In genomic region chr17:81844887-81845286, GRCh38 we compare ENCODE assay signal across 1 cellular context.
TF ChIP-seq lines count a peak whose summit lies in the region.

No MANE protein-coding gene starts in this region.

TF ChIP-seq in HepG2, 621 proteins besides CTCF, POLR2A, EP300 and RAD21:
- no peak for TF ChIP-seq ZNF543 (CRISPR knock-in tag; IDR thresholded peaks at IDR 0.05)
- TF ChIP-seq ELF4 (CRISPR knock-in tag; IDR thresholded peaks at IDR 0.05; ENCODE audit: borderline replicate concordance): no peak
- no peak for TF ChIP-seq ZSCAN12 (CRISPR knock-in tag; IDR thresholded peaks at IDR 0.05)
- TF ChIP-seq MYPOP (CRISPR knock-in tag; IDR thresholded peaks at IDR 0.05): no peak
- TF ChIP-seq PREB (CRISPR knock-in tag; IDR thresholded peaks at IDR 0.05): no peak
- TF ChIP-seq ZNF274 (CRISPR knock-in tag; IDR thresholded peaks at IDR 0.05): no peak
- TF ChIP-seq ATRX (CRISPR knock-in tag; IDR thresholded peaks at IDR 0.05; ENCODE audit: borderline replicate concordance): no peak
- no peak for TF ChIP-seq GZF1 (CRISPR knock-in tag; IDR thresholded peaks at IDR 0.05)
- no peak for TF ChIP-seq ZC3H4 (CRISPR knock-in tag; IDR thresholded peaks at IDR 0.05; ENCODE audit: borderline replicate concordance)
- no peak for TF ChIP-seq KDM2A (CRISPR knock-in tag; IDR thresholded peaks at IDR 0.05; ENCODE audit: borderline replicate concordance, low read depth)
- 0 out of 2 replicates have a peak, but pooled peaks have one; percentile 2 for TF ChIP-seq HOXA3 (CRISPR knock-in tag; IDR thresholded peaks at IDR 0.05)
- TF ChIP-seq ZNF552 (CRISPR knock-in tag; IDR thresholded peaks at IDR 0.05; ENCODE audit: borderline replicate concordance): no peak
- TF ChIP-seq, protein P1, sequence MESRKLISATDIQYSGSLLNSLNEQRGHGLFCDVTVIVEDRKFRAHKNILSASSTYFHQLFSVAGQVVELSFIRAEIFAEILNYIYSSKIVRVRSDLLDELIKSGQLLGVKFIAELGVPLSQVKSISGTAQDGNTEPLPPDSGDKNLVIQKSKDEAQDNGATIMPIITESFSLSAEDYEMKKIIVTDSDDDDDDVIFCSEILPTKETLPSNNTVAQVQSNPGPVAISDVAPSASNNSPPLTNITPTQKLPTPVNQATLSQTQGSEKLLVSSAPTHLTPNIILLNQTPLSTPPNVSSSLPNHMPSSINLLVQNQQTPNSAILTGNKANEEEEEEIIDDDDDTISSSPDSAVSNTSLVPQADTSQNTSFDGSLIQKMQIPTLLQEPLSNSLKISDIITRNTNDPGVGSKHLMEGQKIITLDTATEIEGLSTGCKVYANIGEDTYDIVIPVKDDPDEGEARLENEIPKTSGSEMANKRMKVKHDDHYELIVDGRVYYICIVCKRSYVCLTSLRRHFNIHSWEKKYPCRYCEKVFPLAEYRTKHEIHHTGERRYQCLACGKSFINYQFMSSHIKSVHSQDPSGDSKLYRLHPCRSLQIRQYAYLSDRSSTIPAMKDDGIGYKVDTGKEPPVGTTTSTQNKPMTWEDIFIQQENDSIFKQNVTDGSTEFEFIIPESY (CRISPR knock-in tag; IDR thresholded peaks at IDR 0.05): no peak
- TF ChIP-seq, protein P2, sequence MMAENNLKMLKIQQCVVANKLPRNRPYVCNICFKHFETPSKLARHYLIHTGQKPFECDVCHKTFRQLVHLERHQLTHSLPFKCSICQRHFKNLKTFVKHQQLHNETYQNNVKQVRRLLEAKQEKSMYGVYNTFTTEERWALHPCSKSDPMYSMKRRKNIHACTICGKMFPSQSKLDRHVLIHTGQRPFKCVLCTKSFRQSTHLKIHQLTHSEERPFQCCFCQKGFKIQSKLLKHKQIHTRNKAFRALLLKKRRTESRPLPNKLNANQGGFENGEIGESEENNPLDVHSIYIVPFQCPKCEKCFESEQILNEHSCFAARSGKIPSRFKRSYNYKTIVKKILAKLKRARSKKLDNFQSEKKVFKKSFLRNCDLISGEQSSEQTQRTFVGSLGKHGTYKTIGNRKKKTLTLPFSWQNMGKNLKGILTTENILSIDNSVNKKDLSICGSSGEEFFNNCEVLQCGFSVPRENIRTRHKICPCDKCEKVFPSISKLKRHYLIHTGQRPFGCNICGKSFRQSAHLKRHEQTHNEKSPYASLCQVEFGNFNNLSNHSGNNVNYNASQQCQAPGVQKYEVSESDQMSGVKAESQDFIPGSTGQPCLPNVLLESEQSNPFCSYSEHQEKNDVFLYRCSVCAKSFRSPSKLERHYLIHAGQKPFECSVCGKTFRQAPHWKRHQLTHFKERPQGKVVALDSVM (CRISPR knock-in tag; IDR thresholded peaks at IDR 0.05): no peak
- TF ChIP-seq SALL2 (CRISPR knock-in tag; IDR thresholded peaks at IDR 0.05): no peak
- TF ChIP-seq RBFOX2 (IDR thresholded peaks at IDR 0.05; ENCODE audit: low read depth, low read length): peak; percentile 61
- TF ChIP-seq AGO2 (optimal IDR thresholded peaks at IDR 0.05; ENCODE audit: low read depth, low read length): peak; percentile 7
- TF ChIP-seq NR2F1 (CRISPR knock-in tag; IDR thresholded peaks at IDR 0.05): no peak
- TF ChIP-seq HBP1 (CRISPR knock-in tag; IDR thresholded peaks at IDR 0.05; ENCODE audit: low read depth): no peak
- TF ChIP-seq POLR2G (IDR thresholded peaks at IDR 0.05; ENCODE audit: low read depth, low read length): 0 out of 2 replicates have a peak, but pooled peaks have one; percentile 17
- TF ChIP-seq TEAD2 (CRISPR knock-in tag; IDR thresholded peaks at IDR 0.05): no peak
- TF ChIP-seq SMYD3 (CRISPR knock-in tag; IDR thresholded peaks at IDR 0.05): no peak
- no peak for TF ChIP-seq ZNF720 (CRISPR knock-in tag; IDR thresholded peaks at IDR 0.05)
- TF ChIP-seq PHF8 (CRISPR knock-in tag; IDR thresholded peaks at IDR 0.05): no peak
- TF ChIP-seq ZSCAN31 (CRISPR knock-in tag; IDR thresholded peaks at IDR 0.05; ENCODE audit: low read depth): no peak
- no peak for TF ChIP-seq ZNF562 (CRISPR knock-in tag; IDR thresholded peaks at IDR 0.05; ENCODE audit: borderline replicate concordance)
- TF ChIP-seq POLR2AphosphoS5 (IDR thresholded peaks at IDR 0.05; ENCODE audit: low read depth, low read length): no peak; the same call in 1 of the 2 replicates
TF ChIP-seq in HepG2: peak in this region for 4.
